16 cellular contexts compared by ENCODE assay signal in the genomic region with DNA sequence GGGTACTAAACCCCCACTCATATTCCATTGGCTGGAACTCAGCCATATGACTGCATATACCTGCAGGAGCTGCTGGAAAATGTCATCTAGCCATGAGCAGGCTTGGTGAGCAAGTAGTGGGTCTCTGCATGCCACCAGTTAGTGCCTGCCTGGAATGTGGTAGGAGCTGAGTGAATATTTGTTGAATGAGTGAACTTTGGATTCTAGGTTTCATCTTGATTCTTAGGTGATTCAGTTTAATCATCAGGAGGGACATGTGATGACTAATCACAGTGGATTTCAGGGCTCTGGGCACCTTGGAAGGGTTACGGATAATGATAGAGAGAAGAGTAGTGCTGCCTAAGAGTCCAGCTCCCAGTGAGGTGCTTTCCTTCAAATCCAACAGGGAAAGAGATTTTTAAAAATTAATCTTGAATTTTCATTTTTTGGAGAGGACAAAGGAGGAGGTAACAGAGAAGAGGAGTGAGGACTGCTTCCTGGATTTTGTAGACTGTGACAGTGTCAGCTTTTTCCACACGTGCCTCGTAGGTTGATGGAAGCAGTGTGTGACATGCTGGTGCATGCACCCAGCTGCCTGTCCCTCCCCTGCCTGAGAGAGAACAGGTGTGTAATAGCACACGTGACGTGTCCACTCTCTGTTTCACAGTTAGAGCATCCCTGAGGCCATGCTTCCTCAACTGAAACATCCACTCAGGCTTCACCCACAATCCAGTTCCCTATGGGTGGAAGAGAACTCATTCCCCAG. TPM values are rescaled to one million over a fixed set of nuclear protein-coding genes. Genes with fewer than 3 reads are reported as not detected.
A peak's percentile ranks its signal among the peaks of the same experiment; 100 is the strongest.
DNase-seq lines count a peak whose midpoint lies in the region; ATAC-seq, FAIRE-seq and TF ChIP-seq lines count a peak whose summit lies in the region.
"Had no signal": no experiment of that assay in that cellular context is flagged by ENCODE, and none has a peak within 500 bp of the region (broad histone marks: within the 10 kb centered on the region; RNA-seq: fewer than 3 reads in every experiment).

No MANE protein-coding gene starts in this region.

- DNase-seq in ELR (ENCODE audit: low read depth) (peak; percentile 90), MG63 (peak; percentile 31), bronchial epithelial cell (ENCODE audit: low read depth) (peak; percentile 93), trophoblast cell (peak; percentile 65 to 82), H9 (no peak)
- DNase-seq in activated effector memory CD4-positive, alpha-beta T cell treated with anti-CD3 and anti-CD28 coated beads, Interleukin-2, amount 50 U/mL, for 16 hours: no peak
- DNase-seq: activated CD8-positive, alpha-beta memory T cell treated with anti-CD3 and anti-CD28 coated beads, Interleukin-2, amount 10 ng/mL, durations not matched to agents 7 days and 5 days; activated naive CD4-positive, alpha-beta T cell treated with Interleukin-2 at 50 U/mL for 16 hours; CD4-positive, alpha-beta T cell; effector CD4-positive, alpha-beta T cell; NCI-H1092 treated with DMSO at 0.1 percent for 48 hours; posterior cingulate gyrus; substantia nigra had no signal

- peaks cover 0 to 1% (median 0%) of the 10 kb centered on the region in 3 experiments; a peak in 2 of 7 replicates for H3K36me3 Mint-ChIP-seq in H9 (ENCODE audit: insufficient read depth in 1 of 3, low read depth in 3 of 3)
- H3K36me3 Mint-ChIP-seq: activated CD8-positive, alpha-beta memory T cell treated with anti-CD3 and anti-CD28 coated beads, Interleukin-2, amount 10 ng/mL, durations not matched to agents 7 days and 5 days; brain; WTC11 had no signal

- H4K20me1 ChIP-seq in H9 (ENCODE audit: control insufficient read depth, insufficient read depth, insufficient read length): no peaks in the 10 kb centered on the region

- H3K23ac ChIP-seq in trophoblast cell (ENCODE audit: low read length): no peak overlapping the region
- H3K23ac ChIP-seq in H9 (ENCODE audit: insufficient read length, low read depth, low read length): no peak overlapping the region

- no peak overlapping the region for H2AFZ ChIP-seq in trophoblast cell (ENCODE audit: insufficient read depth, low read length, poor library complexity)
- H2AFZ ChIP-seq in H9 (ENCODE audit: low read length): no peak overlapping the region

- ATAC-seq in HG02938 (IDR thresholded peaks at IDR 0.05; ENCODE audit: unreplicated experiment): no peak
- ATAC-seq: activated CD8-positive, alpha-beta memory T cell treated with anti-CD3 and anti-CD28 coated beads, Interleukin-2, amount 10 ng/mL, durations not matched to agents 7 days and 5 days; WTC11 had no signal

- H2BK12ac ChIP-seq in trophoblast cell (ENCODE audit: low read length): no peak overlapping the region
- no peak overlapping the region for H2BK12ac ChIP-seq in H9 (ENCODE audit: insufficient read length, low read depth, low read length)

- H4K12ac ChIP-seq in trophoblast cell (ENCODE audit: low read depth, low read length): no peak overlapping the region

- no peaks in the 10 kb centered on the region for H3K79me2 ChIP-seq in trophoblast cell (ENCODE audit: control insufficient read depth, insufficient read depth, low read length, poor library complexity)
- H3K79me2 ChIP-seq in H9 (ENCODE audit: insufficient read depth, low read length): 0 out of 2 replicates have a peak, but pooled peaks cover 2% of the 10 kb centered on the region

- no CpG with 5 or more reads among the region's 5 CpGs for WGBS in trophoblast cell (ENCODE audit: extremely low coverage, insufficient coverage, insufficient read length)
- WGBS in H9 (ENCODE audit: extremely low coverage, insufficient read length, low lambda C conversion rate): no CpG with 5 or more reads among the region's 5 CpGs

- no peaks in the 10 kb centered on the region for H3K23me2 ChIP-seq in H9 (ENCODE audit: insufficient read length, low read depth, low read length, poor library complexity, severe bottlenecking)

- no peak overlapping the region for H2BK20ac ChIP-seq in H9 (ENCODE audit: low read depth, low read length, poor library complexity, severe bottlenecking)

- H3K36me3 ChIP-seq in MG63: no peaks in the 10 kb centered on the region
- H3K36me3 ChIP-seq in bronchial epithelial cell (ENCODE audit: control insufficient read depth, insufficient read depth, low read length): no peaks in the 10 kb centered on the region
- H3K36me3 ChIP-seq in trophoblast cell (ENCODE audit: control insufficient read depth in 1 of 2, insufficient read depth in 2 of 2, low read length in 2 of 2): no peaks in the 10 kb centered on the region

- peaks cover 4 to 6% of the 10 kb centered on the region in 2 experiments; a peak in 4 of 5 replicates for H3K9me3 Mint-ChIP-seq in H9
- H3K9me3 Mint-ChIP-seq: CD4-positive, alpha-beta T cell; WTC11 had no signal

- H4K91ac ChIP-seq in trophoblast cell (ENCODE audit: low read depth, low read length) (no peak overlapping the region), H9 (ENCODE audit: insufficient read length, low read depth, low read length) (no peak overlapping the region)

- no peak overlapping the region for H4K8ac ChIP-seq in trophoblast cell (ENCODE audit: low read depth, low read length)
- no peak overlapping the region for H4K8ac ChIP-seq in H9 (replicated peaks; ENCODE audit: insufficient read length, low read depth, low read length)

- no peak overlapping the region for H3K4me3 ChIP-seq in MG63
- H3K4me3 ChIP-seq in bronchial epithelial cell (ENCODE audit: low read depth, low read length): no peak overlapping the region
- H3K4me3 ChIP-seq in trophoblast cell (ENCODE audit: low read depth, low read length): no peak overlapping the region

- H3K18ac ChIP-seq in trophoblast cell (ENCODE audit: low read length): no peak overlapping the region
- H3K18ac ChIP-seq in H9 (ENCODE audit: insufficient read length, low read depth, low read length): no peak overlapping the region

- H3K27ac ChIP-seq in trophoblast cell (ENCODE audit: low read depth, low read length) (no peak overlapping the region), H9 (ENCODE audit: insufficient read length, low read depth, low read length) (no peak overlapping the region)

- TF ChIP-seq CTCF in bronchial epithelial cell (IDR thresholded peaks at IDR 0.05; ENCODE audit: insufficient read depth, low read length, severe bottlenecking) (no peak), H9 (conservative IDR thresholded peaks at IDR 0.05) (no peak)

- H3K9ac ChIP-seq in trophoblast cell (ENCODE audit: low read length) (no peak overlapping the region), H9 (ENCODE audit: extremely low read depth, insufficient read length, low read length) (no peak overlapping the region)

- H3K4ac ChIP-seq in trophoblast cell (ENCODE audit: low read depth, low read length) (no peak overlapping the region), H9 (ENCODE audit: low read depth, low read length) (no peak overlapping the region)

- no peak overlapping the region for H2BK15ac ChIP-seq in H9 (ENCODE audit: low read depth, low read length)

- H3K27me3 Mint-ChIP-seq in H9 (ENCODE audit: low read depth): peaks cover 41% of the 10 kb centered on the region
- H3K27me3 Mint-ChIP-seq: activated CD8-positive, alpha-beta memory T cell treated with anti-CD3 and anti-CD28 coated beads, Interleukin-2, amount 10 ng/mL, durations not matched to agents 7 days and 5 days; brain; CD4-positive, alpha-beta T cell had no signal

- no peak overlapping the region for H3K27ac Mint-ChIP-seq in H9
- H3K27ac Mint-ChIP-seq: activated CD8-positive, alpha-beta memory T cell treated with anti-CD3 and anti-CD28 coated beads, Interleukin-2, amount 10 ng/mL, durations not matched to agents 7 days and 5 days; brain; CD4-positive, alpha-beta T cell; WTC11 had no signal

- H4K5ac ChIP-seq in H9 (ENCODE audit: insufficient read length, low read depth, low read length): no peak overlapping the region

- H2BK120ac ChIP-seq in trophoblast cell (ENCODE audit: insufficient read depth, low read length, poor library complexity) (no peak overlapping the region), H9 (ENCODE audit: low read depth, low read length, poor library complexity, severe bottlenecking) (no peak overlapping the region)

- no peaks in the 10 kb centered on the region for H3K79me1 ChIP-seq in trophoblast cell (ENCODE audit: low read length)
- no peaks in the 10 kb centered on the region for H3K79me1 ChIP-seq in H9 (ENCODE audit: insufficient read depth, low read depth, low read length, poor library complexity, severe bottlenecking)

- H3K4me2 ChIP-seq in trophoblast cell (ENCODE audit: low read length) (no peak overlapping the region), H9 (ENCODE audit: insufficient read depth, insufficient read length, low read length) (no peak overlapping the region)

- H3K9me3 ChIP-seq in MG63 (no peaks in the 10 kb centered on the region), trophoblast cell (ENCODE audit: insufficient read depth, low read depth, low read length) (no peaks in the 10 kb centered on the region), H9 (ENCODE audit: control insufficient read depth, low read depth, low read length) (no peaks in the 10 kb centered on the region)

- no peak overlapping the region for H3K56ac ChIP-seq in H9 (ENCODE audit: insufficient read length, low read depth, low read length)

- no peak overlapping the region for H3K4me3 Mint-ChIP-seq in H9
- H3K4me3 Mint-ChIP-seq: activated CD8-positive, alpha-beta memory T cell treated with anti-CD3 and anti-CD28 coated beads, Interleukin-2, amount 10 ng/mL, durations not matched to agents 7 days and 5 days; brain; CD4-positive, alpha-beta T cell; WTC11 had no signal

- H3K4me1 Mint-ChIP-seq in H9: peaks cover 21 to 22% of the 10 kb centered on the region in 2 experiments
- H3K4me1 Mint-ChIP-seq: activated CD8-positive, alpha-beta memory T cell treated with anti-CD3 and anti-CD28 coated beads, Interleukin-2, amount 10 ng/mL, durations not matched to agents 7 days and 5 days had no signal

- H3K4me1 ChIP-seq in trophoblast cell (ENCODE audit: control insufficient read depth in 1 of 2, insufficient read depth in 2 of 2, low read length in 2 of 2) (peaks cover 0 to 3% of the 10 kb centered on the region in 2 experiments), H9 (ENCODE audit: insufficient read depth, low read length) (peaks cover 10% of the 10 kb centered on the region; the same call in 1 of the 2 replicates)

- peak; percentile 89 for FAIRE-seq in bronchial epithelial cell (lab: Jason Lieb, UNC)

- H2BK5ac ChIP-seq in trophoblast cell (ENCODE audit: low read depth, low read length, poor library complexity): no peak overlapping the region
- H2BK5ac ChIP-seq in H9 (ENCODE audit: insufficient read length, low read length): no peak overlapping the region

- no peak overlapping the region for H3T11ph ChIP-seq in H9 (ENCODE audit: low read length)

- H3K27me3 ChIP-seq in MG63 (no peaks in the 10 kb centered on the region), bronchial epithelial cell (ENCODE audit: control insufficient read depth, insufficient read depth, low read length) (no peaks in the 10 kb centered on the region), trophoblast cell (ENCODE audit: insufficient read depth, low read length) (no peaks in the 10 kb centered on the region), H9 (ENCODE audit: insufficient read depth, low read length) (no peaks in the 10 kb centered on the region)

- no peak overlapping the region for H3K14ac ChIP-seq in trophoblast cell (ENCODE audit: low read length)
- H3K14ac ChIP-seq in H9 (ENCODE audit: insufficient read depth, low read length): no peak overlapping the region

- no peak overlapping the region for H2AK5ac ChIP-seq in trophoblast cell (ENCODE audit: low read length)
- H2AK5ac ChIP-seq in H9 (ENCODE audit: insufficient read length, low read length): no peak overlapping the region

RNA-seq across cellular contexts. Expression of a gene that starts 30.4 kb away (rescaled TPM):
- 0.07 and 0.10 TPM in 2 replicates for total RNA-seq in MG63 (2014; rRNA removed; shearing (Covaris generic); ENCODE audit: low replicate concordance)
- total RNA-seq in bronchial epithelial cell (0.79 and 1.0 TPM in 2 replicates), H9 (2021) (8.0 and 8.7 TPM in 2 replicates)
- polyA plus RNA-seq in trophoblast cell (2013): 1.1 and 1.2 TPM in 2 replicates

Comparison
In these comparisons a context has a peak if more than half of its experiments do, and no peak if none do; other contexts are left out.
1. DNase-seq: peak in ELR (single experiment), MG63 (single experiment), bronchial epithelial cell (single experiment) and trophoblast cell (2 of 2); none in H9 (single experiment) and activated effector memory CD4-positive, alpha-beta T cell treated with anti-CD3 and anti-CD28 coated beads, Interleukin-2, amount 50 U/mL, for 16 hours (single experiment).